Comparison of ENCODE assay signal across 19 cellular contexts in genomic region chr16:27025581-27025980, GRCh38. TPM values are rescaled to one million over a fixed set of nuclear protein-coding genes. Genes with fewer than 3 reads are reported as not detected.
DNase-seq lines count a peak whose midpoint lies in the region; ATAC-seq, FAIRE-seq and TF ChIP-seq lines count a peak whose summit lies in the region.
"Had no signal": no experiment of that assay in that cellular context is flagged by ENCODE, and none has a peak within 500 bp of the region (broad histone marks: within the 10 kb centered on the region; RNA-seq: fewer than 3 reads in every experiment).

No MANE protein-coding gene starts in this region.

- RAD21 ChIA-PET in HCT116 (lab: Charles Lee; ENCODE audit: low non-redundant PET in 1 of 2, low total read pairs in 2 of 2, uncharacterized antibody in 2 of 2, unreplicated experiment in 2 of 2) = no interaction called here

- H3K4me2 ChIP-seq in HCT116 (ENCODE audit: low read length) = no peak overlapping the region
- no peak overlapping the region for H3K4me2 ChIP-seq in K562 (ENCODE audit: insufficient read depth, low read length)

- in situ Hi-C loops in K562 (cut with MboI) = no loop called here

- H2AFZ ChIP-seq in HCT116 (ENCODE audit: low read depth, low read length, poor library complexity, severe bottlenecking) = no peak overlapping the region
- H2AFZ ChIP-seq in K562 (ENCODE audit: low read depth, low read length) = no peak overlapping the region

- FAIRE-seq in K562 (lab: Jason Lieb, UNC) = no peak
- FAIRE-seq: D721Med had no signal

- H3K9ac ChIP-seq in HCT116 (ENCODE audit: low read length) = no peak overlapping the region
- no peak overlapping the region for H3K9ac ChIP-seq in K562 (ENCODE audit: insufficient read depth in 1 of 2, low read depth in 2 of 2, low read length in 2 of 2)

- H3K27ac ChIP-seq in HCT116 (ENCODE audit: low read depth, low read length) (no peak overlapping the region), K562 (ENCODE audit: extremely low read depth, low read depth, low read length) (no peak overlapping the region), vagina (no peak overlapping the region)

- H4K20me1 ChIP-seq in HCT116 (ENCODE audit: insufficient read depth) (no peaks in the 10 kb centered on the region), K562 (replicated peaks; ENCODE audit: control insufficient read depth, insufficient read depth, low read length) (no peaks in the 10 kb centered on the region)

- no peaks in the 10 kb centered on the region for H3K36me3 ChIP-seq in HCT116 (ENCODE audit: control insufficient read depth in 1 of 2, insufficient read depth in 2 of 2, low read length in 2 of 2)
- no peaks in the 10 kb centered on the region for H3K36me3 ChIP-seq in K562 (ENCODE audit: control insufficient read depth, insufficient read depth, low read length)
- no peaks in the 10 kb centered on the region for H3K36me3 ChIP-seq in vagina
- H3K36me3 ChIP-seq: HAP-1 had no signal

- H3K4me3 ChIP-seq in HCT116 (replicated peaks in 1 of 2; ENCODE audit: low read depth in 1 of 2, low read length in 2 of 2) (no peak overlapping the region), K562 (no peak overlapping the region), vagina (no peak overlapping the region)
- H3K4me3 ChIP-seq: HAP-1 had no signal

- H3K4me1 ChIP-seq in HCT116 (ENCODE audit: control insufficient read depth in 1 of 2, insufficient read depth in 2 of 2, low read length in 2 of 2) (peaks cover 0 to 4% of the 10 kb centered on the region in 2 experiments; a peak in 1 of 4 replicates), K562 (replicated peaks in 1 of 2; ENCODE audit: control insufficient read depth in 2 of 2, insufficient read depth in 2 of 2, low read length in 2 of 2) (no peaks in the 10 kb centered on the region; a peak in 1 of 5 replicates), vagina (no peaks in the 10 kb centered on the region)
- H3K4me1 ChIP-seq: HAP-1 had no signal

- H3K9me3 ChIP-seq in HCT116 (ENCODE audit: control insufficient read depth in 1 of 2, insufficient read depth in 1 of 2, low read depth in 1 of 2, low read length in 2 of 2) (no peaks in the 10 kb centered on the region), K562 (replicated peaks; ENCODE audit: control insufficient read depth, insufficient read depth, low read depth, low read length) (no peaks in the 10 kb centered on the region), vagina (no peaks in the 10 kb centered on the region)
- H3K9me3 ChIP-seq: HAP-1 had no signal

- no peaks in the 10 kb centered on the region for H3K79me2 ChIP-seq in HCT116 (ENCODE audit: insufficient read depth, low read length)
- no peaks in the 10 kb centered on the region for H3K79me2 ChIP-seq in K562 (ENCODE audit: control insufficient read depth, insufficient read depth, low read length)

- no TSS peak for BruUV-seq in HCT116 (replicated peaks; lab: Mats Ljungman, UMichigan)
- no TSS peak for BruUV-seq in K562 (replicated peaks; lab: Mats Ljungman, UMichigan)

- H3K27me3 ChIP-seq in HCT116 (ENCODE audit: insufficient read depth, low read length) (peaks cover 20% of the 10 kb centered on the region), K562 (ENCODE audit: control insufficient read depth in 2 of 2, insufficient read depth in 2 of 2, low read length in 2 of 2) (peaks cover 0 to 8% of the 10 kb centered on the region in 2 experiments; a peak in 1 of 5 replicates), vagina (no peaks in the 10 kb centered on the region)

- intact Hi-C loops in HCT116 (cut with micrococcal nuclease) = no loop called here
- intact Hi-C loops in K562 (cut with micrococcal nuclease) = no loop called here
- intact Hi-C loops in vagina (cut with DNase I) = no loop called here

- CTCF ChIA-PET in HCT116 (lab: Charles Lee) (no interaction called here), K562 (lab: Yijun Ruan, JAX; ENCODE audit: low intra/inter-chr PET ratio) (no interaction called here)

- POLR2A ChIA-PET in HCT116 (lab: Charles Lee) = no interaction called here
- POLR2A ChIA-PET in K562 (lab: Yijun Ruan, JAX) = interaction anchor here (0.6 to 1.4 kb wide), 2 partner anchors 8 to 762 kb away, joined by 3 read pairs; no protein-coding TSS in a partner anchor

- 2% methylated on average over 6 of the region's 6 CpGs for WGBS in K562 (ENCODE audit: insufficient coverage, low coverage, missing lambda C conversion rate)

- TF ChIP-seq RAD21 in HCT116 (IDR thresholded peaks at IDR 0.05; ENCODE audit: low read depth) (no peak), K562 (CRISPR knock-in tag; conservative IDR thresholded peaks at IDR 0.05 in 1 of 2, IDR thresholded peaks at IDR 0.05 in 1 of 2) (no peak)

- ATAC-seq in HCT116 (peak; percentile 70), K562 (peak; percentile 76), HG03354 (IDR thresholded peaks at IDR 0.05; ENCODE audit: poor library complexity, severe bottlenecking, unreplicated experiment) (no peak), GM21526 (IDR thresholded peaks at IDR 0.05; ENCODE audit: low FRiP score, unreplicated experiment) (no peak)
- ATAC-seq: CD8-positive, alpha-beta T cell had no signal

- TF ChIP-seq CTCF in HCT116 (IDR thresholded peaks at IDR 0.05 in 2 of 3, conservative IDR thresholded peaks at IDR 0.05 in 1 of 3; ENCODE audit: borderline replicate concordance in 1 of 3, insufficient read depth in 1 of 3, low read depth in 2 of 3, low read length in 2 of 3) (no peak), K562 (IDR thresholded peaks at IDR 0.05 in 2 of 3, conservative IDR thresholded peaks at IDR 0.05 in 1 of 3; ENCODE audit: insufficient read depth in 2 of 3, low read depth in 1 of 3, low read length in 3 of 3) (no peak), vagina (IDR thresholded peaks at IDR 0.05) (no peak)

- H3K9me2 ChIP-seq in HCT116 (ENCODE audit: insufficient read depth) = no peaks in the 10 kb centered on the region

- TF ChIP-seq EP300 in K562 (IDR thresholded peaks at IDR 0.05; ENCODE audit: low read length) = no peak

- DNase-seq in HCT116 (ENCODE audit: low read depth, low spot score) = peak; percentile 6
- DNase-seq in NAMALWA (ENCODE audit: low spot score) = peak; percentile 21
- peak in 3 of 4 experiments; percentile 9 to 28 (median 21) for DNase-seq in K562 (ENCODE audit: extremely low read depth in 1 of 4, low spot score in 3 of 4)
- peak; percentile 42 to 64 for DNase-seq in vagina (ENCODE audit: extremely low spot score in 2 of 2)
- no peak for DNase-seq in ecto neural progenitor cell (ENCODE audit: low spot score)
- DNase-seq: CD8-positive, alpha-beta T cell; COR-L47; DMS53; GF-D8; HFFc6; Karpas-422 had no signal

- TF ChIP-seq POLR2A in HCT116 (IDR thresholded peaks at IDR 0.05; ENCODE audit: borderline replicate concordance, extremely low read depth, insufficient read depth, insufficient read length) (no peak), K562 (conservative IDR thresholded peaks at IDR 0.05) (no peak), vagina (IDR thresholded peaks at IDR 0.05) (no peak)

- no peaks in the 10 kb centered on the region for H3K9me1 ChIP-seq in K562 (ENCODE audit: control insufficient read depth, insufficient read depth, low read length)

TF ChIP-seq in HCT116, 20 proteins besides CTCF, POLR2A, EP300 and RAD21 (continues in another document):
- TF ChIP-seq ELF1 (IDR thresholded peaks at IDR 0.05; ENCODE audit: borderline replicate concordance, low read depth) = no peak
- no peak for TF ChIP-seq ZNF274 (IDR thresholded peaks at IDR 0.05; ENCODE audit: low read depth, low read length)
- TF ChIP-seq SRF (IDR thresholded peaks at IDR 0.05; ENCODE audit: low read depth) = no peak
- TF ChIP-seq EZH2phosphoT487 (IDR thresholded peaks at IDR 0.05; ENCODE audit: borderline replicate concordance) = no peak

TF ChIP-seq in K562, 482 proteins besides CTCF, POLR2A, EP300 and RAD21 (continues in another document):
- TF ChIP-seq TRIM28 (IDR thresholded peaks at IDR 0.05) = no peak
- TF ChIP-seq USF1 (CRISPR knock-in tag; IDR thresholded peaks at IDR 0.05) = peak; percentile 50; the same call in 1 of the 2 replicates

RNA-seq across cellular contexts. Expression of gene C16orf82, which starts 41.1 kb away (rescaled TPM):
- total RNA-seq in HCT116 (2021; ENCODE audit: unreplicated experiment) = not detected
- not detected in 2 replicates for polyA plus RNA-seq in HCT116 (2012)
- total RNA-seq in K562 (2011; cell fraction: chromatin; rRNA removed; ENCODE audit: low replicate concordance) = not detected in 2 replicates
- total RNA-seq in K562 (2011; cell fraction: nucleolus; rRNA removed) = not detected in 2 replicates
- total RNA-seq in K562 (2011; cell fraction: nucleoplasm; rRNA removed) = not detected in 2 replicates
- total RNA-seq in K562 (2014; rRNA removed) = not detected in 2 replicates
- not detected in 2 replicates for total RNA-seq in K562 (2014; rRNA removed; fragmentation: Illumina TruSeq; extraction: Trizol)
- total RNA-seq in K562 (2015; rRNA removed; fragmentation: Illumina TruSeq; extraction: Trizol) = not detected in 2 replicates
- total RNA-seq in K562 (2021) = not detected in 2 replicates
- polyA plus RNA-seq in K562 (2011; rRNA removed) = not detected in 2 replicates
- polyA plus RNA-seq in K562 (2011; cell fraction: cytosol; rRNA removed) = not detected in 2 replicates
- not detected in 2 replicates for polyA plus RNA-seq in K562 (2011; cell fraction: nucleus; rRNA removed)
- not detected in 2 replicates for polyA plus RNA-seq in K562 (2012)
- polyA plus RNA-seq in K562 (2014; fragmentation: Illumina TruSeq; extraction: Trizol) = not detected in 2 replicates
- polyA plus RNA-seq in K562 (2014; fragmentation: Nextera tagmentation; extraction: Ambion mirVana) = not detected
- polyA plus RNA-seq in K562 (2014; rRNA removed) = not detected in 2 replicates
- polyA minus RNA-seq in K562 (2011; rRNA and poly(A)+ RNA removed) = not detected in 2 replicates
- polyA minus RNA-seq in K562 (2011; cell fraction: cytosol; rRNA and poly(A)+ RNA removed) = not detected in 2 replicates
- not detected in 2 replicates for polyA minus RNA-seq in K562 (2011; cell fraction: nucleus; rRNA and poly(A)+ RNA removed)
- total RNA-seq in vagina = not detected
- total RNA-seq: A673; CD8-positive, alpha-beta T cell; HFFc6; HT1080 had no signal
- polyA plus RNA-seq: BJ, CD14-positive monocyte had no signal

Comparison
In these comparisons a context has a peak if more than half of its experiments do, and no peak if none do; other contexts are left out.
1. ATAC-seq: peak in HCT116 (single experiment) and K562 (single experiment); none in HG03354 (single experiment) and GM21526 (single experiment).